ENCODE assay signal across 1 cellular context in genomic region chr19:35693835-35694599, GRCh38.
TF ChIP-seq lines count a peak whose summit lies in the region.

No MANE protein-coding gene starts in this region.

TF ChIP-seq in HepG2, 621 proteins besides CTCF, POLR2A, EP300 and RAD21 (continued from another document):
- TF ChIP-seq, protein P1, sequence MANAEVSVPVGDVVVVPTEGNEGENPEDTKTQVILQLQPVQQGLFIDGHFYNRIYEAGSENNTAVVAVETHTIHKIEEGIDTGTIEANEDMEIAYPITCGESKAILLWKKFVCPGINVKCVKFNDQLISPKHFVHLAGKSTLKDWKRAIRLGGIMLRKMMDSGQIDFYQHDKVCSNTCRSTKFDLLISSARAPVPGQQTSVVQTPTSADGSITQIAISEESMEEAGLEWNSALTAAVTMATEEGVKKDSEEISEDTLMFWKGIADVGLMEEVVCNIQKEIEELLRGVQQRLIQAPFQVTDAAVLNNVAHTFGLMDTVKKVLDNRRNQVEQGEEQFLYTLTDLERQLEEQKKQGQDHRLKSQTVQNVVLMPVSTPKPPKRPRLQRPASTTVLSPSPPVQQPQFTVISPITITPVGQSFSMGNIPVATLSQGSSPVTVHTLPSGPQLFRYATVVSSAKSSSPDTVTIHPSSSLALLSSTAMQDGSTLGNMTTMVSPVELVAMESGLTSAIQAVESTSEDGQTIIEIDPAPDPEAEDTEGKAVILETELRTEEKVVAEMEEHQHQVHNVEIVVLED (CRISPR knock-in tag; IDR thresholded peaks at IDR 0.05; ENCODE audit: borderline replicate concordance), result 0 out of 2 replicates have a peak, but pooled peaks have one; percentile 39
- TF ChIP-seq TCF7L2 (IDR thresholded peaks at IDR 0.05; ENCODE audit: low read depth, low read length), result no peak
- no peak for TF ChIP-seq ZNF3 (CRISPR knock-in tag; IDR thresholded peaks at IDR 0.05)
- no peak for TF ChIP-seq ZNF256 (CRISPR knock-in tag; conservative IDR thresholded peaks at IDR 0.05)
- peak; percentile 41; the same call in 1 of the 2 replicates for TF ChIP-seq FOSL2 (CRISPR knock-in tag; IDR thresholded peaks at IDR 0.05)
- TF ChIP-seq TRAFD1 (CRISPR knock-in tag; IDR thresholded peaks at IDR 0.05; ENCODE audit: borderline replicate concordance), result no peak
- 0 out of 2 replicates have a peak, but pooled peaks have one; percentile 34 for TF ChIP-seq MIXL1 (CRISPR knock-in tag; IDR thresholded peaks at IDR 0.05)
- TF ChIP-seq KAT8 (CRISPR knock-in tag; IDR thresholded peaks at IDR 0.05), result peak; percentile 54; the same call in 1 of the 2 replicates
- TF ChIP-seq TFAP4 (IDR thresholded peaks at IDR 0.05; ENCODE audit: borderline replicate concordance, low read depth), result peak; percentile 37; the same call in 1 of the 2 replicates
- TF ChIP-seq KDM2A (CRISPR knock-in tag; IDR thresholded peaks at IDR 0.05; ENCODE audit: borderline replicate concordance, low read depth), result peak; percentile 75; the same call in 1 of the 2 replicates
- TF ChIP-seq ARID3A (IDR thresholded peaks at IDR 0.05; ENCODE audit: low read depth, low read length), result peak; percentile 66; the same call in 1 of the 2 replicates
- TF ChIP-seq SMC3 (IDR thresholded peaks at IDR 0.05; ENCODE audit: low read length), result peak; percentile 96
- TF ChIP-seq ARNT2 (CRISPR knock-in tag; IDR thresholded peaks at IDR 0.05; ENCODE audit: low read depth), result 0 out of 2 replicates have a peak, but pooled peaks have one; percentile 33
- 0 out of 2 replicates have a peak, but pooled peaks have one; percentile 52 for TF ChIP-seq FOXO1 (CRISPR knock-in tag; IDR thresholded peaks at IDR 0.05)
- peak; percentile 62; the same call in 1 of the 2 replicates for TF ChIP-seq GATAD2A (CRISPR knock-in tag; IDR thresholded peaks at IDR 0.05)
- TF ChIP-seq, protein P2, sequence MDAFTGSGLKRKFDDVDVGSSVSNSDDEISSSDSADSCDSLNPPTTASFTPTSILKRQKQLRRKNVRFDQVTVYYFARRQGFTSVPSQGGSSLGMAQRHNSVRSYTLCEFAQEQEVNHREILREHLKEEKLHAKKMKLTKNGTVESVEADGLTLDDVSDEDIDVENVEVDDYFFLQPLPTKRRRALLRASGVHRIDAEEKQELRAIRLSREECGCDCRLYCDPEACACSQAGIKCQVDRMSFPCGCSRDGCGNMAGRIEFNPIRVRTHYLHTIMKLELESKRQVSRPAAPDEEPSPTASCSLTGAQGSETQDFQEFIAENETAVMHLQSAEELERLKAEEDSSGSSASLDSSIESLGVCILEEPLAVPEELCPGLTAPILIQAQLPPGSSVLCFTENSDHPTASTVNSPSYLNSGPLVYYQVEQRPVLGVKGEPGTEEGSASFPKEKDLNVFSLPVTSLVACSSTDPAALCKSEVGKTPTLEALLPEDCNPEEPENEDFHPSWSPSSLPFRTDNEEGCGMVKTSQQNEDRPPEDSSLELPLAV (CRISPR knock-in tag; conservative IDR thresholded peaks at IDR 0.05; ENCODE audit: low read depth), result no peak
- TF ChIP-seq ZNF274 (CRISPR knock-in tag; IDR thresholded peaks at IDR 0.05), result no peak
- TF ChIP-seq MAZ (IDR thresholded peaks at IDR 0.05; ENCODE audit: borderline replicate concordance, low read depth, low read length), result peak; percentile 49; the same call in 1 of the 2 replicates
- no peak; the same call in 1 of the 2 replicates for TF ChIP-seq MAZ (CRISPR knock-in tag; IDR thresholded peaks at IDR 0.05; ENCODE audit: low read depth)
- TF ChIP-seq, protein P3, sequence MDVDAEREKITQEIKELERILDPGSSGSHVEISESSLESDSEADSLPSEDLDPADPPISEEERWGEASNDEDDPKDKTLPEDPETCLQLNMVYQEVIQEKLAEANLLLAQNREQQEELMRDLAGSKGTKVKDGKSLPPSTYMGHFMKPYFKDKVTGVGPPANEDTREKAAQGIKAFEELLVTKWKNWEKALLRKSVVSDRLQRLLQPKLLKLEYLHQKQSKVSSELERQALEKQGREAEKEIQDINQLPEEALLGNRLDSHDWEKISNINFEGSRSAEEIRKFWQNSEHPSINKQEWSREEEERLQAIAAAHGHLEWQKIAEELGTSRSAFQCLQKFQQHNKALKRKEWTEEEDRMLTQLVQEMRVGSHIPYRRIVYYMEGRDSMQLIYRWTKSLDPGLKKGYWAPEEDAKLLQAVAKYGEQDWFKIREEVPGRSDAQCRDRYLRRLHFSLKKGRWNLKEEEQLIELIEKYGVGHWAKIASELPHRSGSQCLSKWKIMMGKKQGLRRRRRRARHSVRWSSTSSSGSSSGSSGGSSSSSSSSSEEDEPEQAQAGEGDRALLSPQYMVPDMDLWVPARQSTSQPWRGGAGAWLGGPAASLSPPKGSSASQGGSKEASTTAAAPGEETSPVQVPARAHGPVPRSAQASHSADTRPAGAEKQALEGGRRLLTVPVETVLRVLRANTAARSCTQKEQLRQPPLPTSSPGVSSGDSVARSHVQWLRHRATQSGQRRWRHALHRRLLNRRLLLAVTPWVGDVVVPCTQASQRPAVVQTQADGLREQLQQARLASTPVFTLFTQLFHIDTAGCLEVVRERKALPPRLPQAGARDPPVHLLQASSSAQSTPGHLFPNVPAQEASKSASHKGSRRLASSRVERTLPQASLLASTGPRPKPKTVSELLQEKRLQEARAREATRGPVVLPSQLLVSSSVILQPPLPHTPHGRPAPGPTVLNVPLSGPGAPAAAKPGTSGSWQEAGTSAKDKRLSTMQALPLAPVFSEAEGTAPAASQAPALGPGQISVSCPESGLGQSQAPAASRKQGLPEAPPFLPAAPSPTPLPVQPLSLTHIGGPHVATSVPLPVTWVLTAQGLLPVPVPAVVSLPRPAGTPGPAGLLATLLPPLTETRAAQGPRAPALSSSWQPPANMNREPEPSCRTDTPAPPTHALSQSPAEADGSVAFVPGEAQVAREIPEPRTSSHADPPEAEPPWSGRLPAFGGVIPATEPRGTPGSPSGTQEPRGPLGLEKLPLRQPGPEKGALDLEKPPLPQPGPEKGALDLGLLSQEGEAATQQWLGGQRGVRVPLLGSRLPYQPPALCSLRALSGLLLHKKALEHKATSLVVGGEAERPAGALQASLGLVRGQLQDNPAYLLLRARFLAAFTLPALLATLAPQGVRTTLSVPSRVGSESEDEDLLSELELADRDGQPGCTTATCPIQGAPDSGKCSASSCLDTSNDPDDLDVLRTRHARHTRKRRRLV (CRISPR knock-in tag; IDR thresholded peaks at IDR 0.05), result no peak
- no peak for TF ChIP-seq GABPA (IDR thresholded peaks at IDR 0.05; ENCODE audit: low read depth, low read length)
- TF ChIP-seq GABPA (CRISPR knock-in tag; IDR thresholded peaks at IDR 0.05; ENCODE audit: low read depth), result peak; percentile 27; the same call in 1 of the 2 replicates
- TF ChIP-seq, protein P4, sequence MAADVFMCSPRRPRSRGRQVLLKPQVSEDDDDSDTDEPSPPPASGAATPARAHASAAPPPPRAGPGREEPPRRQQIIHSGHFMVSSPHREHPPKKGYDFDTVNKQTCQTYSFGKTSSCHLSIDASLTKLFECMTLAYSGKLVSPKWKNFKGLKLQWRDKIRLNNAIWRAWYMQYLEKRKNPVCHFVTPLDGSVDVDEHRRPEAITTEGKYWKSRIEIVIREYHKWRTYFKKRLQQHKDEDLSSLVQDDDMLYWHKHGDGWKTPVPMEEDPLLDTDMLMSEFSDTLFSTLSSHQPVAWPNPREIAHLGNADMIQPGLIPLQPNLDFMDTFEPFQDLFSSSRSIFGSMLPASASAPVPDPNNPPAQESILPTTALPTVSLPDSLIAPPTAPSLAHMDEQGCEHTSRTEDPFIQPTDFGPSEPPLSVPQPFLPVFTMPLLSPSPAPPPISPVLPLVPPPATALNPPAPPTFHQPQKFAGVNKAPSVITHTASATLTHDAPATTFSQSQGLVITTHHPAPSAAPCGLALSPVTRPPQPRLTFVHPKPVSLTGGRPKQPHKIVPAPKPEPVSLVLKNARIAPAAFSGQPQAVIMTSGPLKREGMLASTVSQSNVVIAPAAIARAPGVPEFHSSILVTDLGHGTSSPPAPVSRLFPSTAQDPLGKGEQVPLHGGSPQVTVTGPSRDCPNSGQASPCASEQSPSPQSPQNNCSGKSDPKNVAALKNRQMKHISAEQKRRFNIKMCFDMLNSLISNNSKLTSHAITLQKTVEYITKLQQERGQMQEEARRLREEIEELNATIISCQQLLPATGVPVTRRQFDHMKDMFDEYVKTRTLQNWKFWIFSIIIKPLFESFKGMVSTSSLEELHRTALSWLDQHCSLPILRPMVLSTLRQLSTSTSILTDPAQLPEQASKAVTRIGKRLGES (CRISPR knock-in tag; IDR thresholded peaks at IDR 0.05; ENCODE audit: borderline replicate concordance), result no peak
